ENCODE assay signal across 24 cellular contexts in the genomic region with DNA sequence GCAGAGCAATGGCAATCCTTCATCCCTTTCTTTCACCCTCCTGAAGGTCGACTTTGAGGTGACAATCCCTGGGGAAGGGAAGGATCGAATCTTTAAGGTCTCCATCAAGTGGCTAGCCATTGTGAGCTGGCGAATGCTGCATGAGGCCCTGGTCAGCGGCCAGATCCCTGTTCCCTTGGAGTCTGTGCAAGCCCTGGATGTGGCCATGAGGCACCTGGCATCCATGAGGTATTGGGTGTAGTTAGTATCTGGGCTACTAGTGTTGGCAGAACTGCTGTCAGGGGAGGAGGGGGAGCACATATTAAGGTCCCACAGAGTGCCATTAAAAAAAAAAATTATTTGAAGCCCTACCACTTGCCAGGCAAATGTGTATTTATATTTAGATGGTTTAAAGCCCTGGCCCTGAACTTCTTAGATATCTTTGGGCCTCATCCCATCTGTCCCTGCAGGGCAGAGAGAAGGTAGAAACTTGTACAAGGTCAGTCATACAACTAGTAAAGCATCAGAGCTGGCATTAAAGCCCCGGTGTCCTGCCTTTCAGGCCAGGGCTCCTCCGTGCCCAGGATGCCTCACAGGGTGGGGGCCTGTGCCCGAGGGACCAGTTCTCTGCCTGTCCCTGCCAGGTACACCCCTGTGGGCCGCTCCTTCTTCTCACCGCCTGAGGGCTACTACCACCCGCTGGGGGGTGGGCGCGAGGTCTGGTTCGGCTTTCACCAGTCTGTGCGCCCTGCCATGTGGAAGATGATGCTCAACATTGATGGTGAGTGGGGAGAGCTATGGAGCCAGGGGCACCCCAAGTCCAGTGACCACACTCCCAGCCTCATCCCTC. TPM values are rescaled to one million over a fixed set of nuclear protein-coding genes. Genes with fewer than 3 reads are reported as not detected.
DNase-seq lines count a peak whose midpoint lies in the region; ATAC-seq and TF ChIP-seq lines count a peak whose summit lies in the region.
"Had no signal": no experiment of that assay in that cellular context is flagged by ENCODE, and none has a peak within 500 bp of the region (broad histone marks: within the 10 kb centered on the region; RNA-seq: fewer than 3 reads in every experiment).

No MANE protein-coding gene starts in this region.

- peaks cover 33% of the 10 kb centered on the region for H3K36me3 Mint-ChIP-seq in activated CD4-positive, alpha-beta T cell treated with anti-CD3 and anti-CD28 coated beads, Interleukin-2, amount 10 ng/mL, durations not matched to agents 7 days and 5 days (ENCODE audit: low read depth)
- H3K36me3 Mint-ChIP-seq in naive B cell, result peaks cover 8 to 15% of the 10 kb centered on the region in 2 donors

- DNase-seq in activated CD4-positive, alpha-beta T cell treated with anti-CD3 and anti-CD28 coated beads, Interleukin-2, amount 10 ng/mL, durations not matched to agents 7 days and 5 days, result no peak
- no peak for DNase-seq in activated CD4-positive, alpha-beta T cell treated with anti-CD3 and anti-CD28 coated beads for 4 hours
- DNase-seq in adrenal gland, result peak; percentile 46 to 65 (median 61)
- no peak for DNase-seq in naive B cell
- no peak for DNase-seq in aorta
- DNase-seq in NCI-H526 treated with DMSO at 0.1 percent for 48 hours (lab: John Stamatoyannopoulos, UW), result no peak
- DNase-seq: activated CD4-positive, alpha-beta T cell treated with anti-CD3 and anti-CD28 coated beads for 36 hours; activated naive CD4-positive, alpha-beta T cell treated with anti-CD3 and anti-CD28 coated beads, Interleukin-2, amount 10 ng/mL, durations not matched to agents 7 days and 5 days; activated T-cell treated with anti-CD3 and anti-CD28 coated beads, Interleukin-2, amount 50 U/mL, for 72 hours; CD8-positive, alpha-beta memory T cell; kidney glomerular epithelial cell; mammary epithelial cell; NCI-H1694; small intestine; stimulated activated CD4-positive, alpha-beta T cell treated with anti-CD3 and anti-CD28 coated beads, Interleukin-2, amount 100 ng/mL, for 48 hours; stimulated activated naive CD4-positive, alpha-beta T cell treated with Interleukin-2 at 50 U/mL for 16 hours; T-helper 17 cell; thyroid gland had no signal

- ATAC-seq in naive B cell (ENCODE audit: low read depth in 2 of 2), result no peak
- peak; percentile 29 for ATAC-seq in aorta (ENCODE audit: low FRiP score)
- ATAC-seq in GM18498 (IDR thresholded peaks at IDR 0.05; ENCODE audit: unreplicated experiment), result no peak
- ATAC-seq in HG02840 (IDR thresholded peaks at IDR 0.05; ENCODE audit: low FRiP score, unreplicated experiment), result no peak
- ATAC-seq: activated CD4-positive, alpha-beta T cell treated with anti-CD3 and anti-CD28 coated beads for 36 hours; activated T-cell treated with anti-CD3 and anti-CD28 coated beads, Interleukin-2, amount 50 U/mL, for 72 hours had no signal

- H3K4me1 ChIP-seq in adrenal gland (replicated peaks in 1 of 2) (peaks cover 26% of the 10 kb centered on the region in 2 donors), aorta (ENCODE audit: control insufficient read depth in 1 of 2, insufficient read depth in 2 of 2, low read length in 2 of 2) (no peaks in the 10 kb centered on the region)
- H3K4me1 ChIP-seq: gastroesophageal sphincter, thyroid gland had no signal

- WGBS in adrenal gland, 4 donors, result 65 to 80% (median 71%) methylated on average over 8 to 14 of the region's 14 CpGs
- WGBS in aorta, 2 donors, result 94 to 95% methylated on average over 14 of the region's 14 CpGs

- POLR2A ChIA-PET in activated CD4-positive, alpha-beta T cell treated with anti-CD3 and anti-CD28 coated beads, Interleukin-2, amount 10 ng/mL, durations not matched to agents 7 days and 5 days (lab: Charles Lee), result interaction anchor here (0.7 kb wide), 1 partner anchor 33 kb away, joined by 9 read pairs; no protein-coding TSS in a partner anchor

- no peaks in the 10 kb centered on the region for H3K9me3 Mint-ChIP-seq in activated CD4-positive, alpha-beta T cell treated with anti-CD3 and anti-CD28 coated beads, Interleukin-2, amount 10 ng/mL, durations not matched to agents 7 days and 5 days
- H3K9me3 Mint-ChIP-seq in naive B cell, result no peaks in the 10 kb centered on the region
- H3K9me3 Mint-ChIP-seq: activated naive CD4-positive, alpha-beta T cell treated with anti-CD3 and anti-CD28 coated beads, Interleukin-2, amount 10 ng/mL, durations not matched to agents 7 days and 5 days; activated T-cell treated with anti-CD3 and anti-CD28 coated beads, Interleukin-2, amount 50 U/mL, for 72 hours; CD8-positive, alpha-beta memory T cell had no signal

- CTCF ChIA-PET in activated CD4-positive, alpha-beta T cell treated with anti-CD3 and anti-CD28 coated beads, Interleukin-2, amount 10 ng/mL, durations not matched to agents 7 days and 5 days (lab: Charles Lee), result interaction anchor here (0.6 to 1.7 kb wide), 2 partner anchors 10 to 133 kb away, joined by 3 to 5 read pairs; partner anchors contain the start of gene AGO1

- TF ChIP-seq CTCF in adrenal gland (IDR thresholded peaks at IDR 0.05), result no peak

- peak overlapping the region; percentile 9 for H3K27ac Mint-ChIP-seq in activated CD4-positive, alpha-beta T cell treated with anti-CD3 and anti-CD28 coated beads, Interleukin-2, amount 10 ng/mL, durations not matched to agents 7 days and 5 days
- peak overlapping the region; percentile 91 to 99 (median 96) for H3K27ac Mint-ChIP-seq in naive B cell
- H3K27ac Mint-ChIP-seq: activated CD4-positive, alpha-beta T cell treated with anti-CD3 and anti-CD28 coated beads for 36 hours; activated naive CD4-positive, alpha-beta T cell treated with anti-CD3 and anti-CD28 coated beads, Interleukin-2, amount 10 ng/mL, durations not matched to agents 7 days and 5 days; activated T-cell treated with anti-CD3 and anti-CD28 coated beads, Interleukin-2, amount 50 U/mL, for 72 hours had no signal

- H3K27ac ChIP-seq in adrenal gland (peak overlapping the region; percentile 35 to 92 (median 75)), aorta (ENCODE audit: low read depth in 1 of 2, low read length in 2 of 2) (no peak overlapping the region)
- H3K27ac ChIP-seq: 22Rv1, gastroesophageal sphincter, KMS-11, thyroid gland had no signal

- no peak for TF ChIP-seq POLR2A in adrenal gland (IDR thresholded peaks at IDR 0.05)

- H3K4me3 Mint-ChIP-seq in activated CD4-positive, alpha-beta T cell treated with anti-CD3 and anti-CD28 coated beads, Interleukin-2, amount 10 ng/mL, durations not matched to agents 7 days and 5 days, result no peak overlapping the region
- H3K4me3 Mint-ChIP-seq in naive B cell, result no peak overlapping the region
- H3K4me3 Mint-ChIP-seq: activated CD4-positive, alpha-beta T cell treated with anti-CD3 and anti-CD28 coated beads for 36 hours; activated naive CD4-positive, alpha-beta T cell treated with anti-CD3 and anti-CD28 coated beads, Interleukin-2, amount 10 ng/mL, durations not matched to agents 7 days and 5 days; activated T-cell treated with anti-CD3 and anti-CD28 coated beads, Interleukin-2, amount 50 U/mL, for 72 hours; CD8-positive, alpha-beta memory T cell had no signal

- no peaks in the 10 kb centered on the region for H3K27me3 Mint-ChIP-seq in activated CD4-positive, alpha-beta T cell treated with anti-CD3 and anti-CD28 coated beads, Interleukin-2, amount 10 ng/mL, durations not matched to agents 7 days and 5 days
- H3K27me3 Mint-ChIP-seq in naive B cell, result no peaks in the 10 kb centered on the region
- H3K27me3 Mint-ChIP-seq: activated CD4-positive, alpha-beta T cell treated with anti-CD3 and anti-CD28 coated beads for 36 hours; activated naive CD4-positive, alpha-beta T cell treated with anti-CD3 and anti-CD28 coated beads, Interleukin-2, amount 10 ng/mL, durations not matched to agents 7 days and 5 days; T-helper 17 cell had no signal

- no peaks in the 10 kb centered on the region for H3K27me3 ChIP-seq in adrenal gland
- no peaks in the 10 kb centered on the region for H3K27me3 ChIP-seq in aorta (ENCODE audit: control insufficient read depth in 1 of 2, insufficient read depth in 2 of 2, low read length in 1 of 2)
- H3K27me3 ChIP-seq: gastroesophageal sphincter, thyroid gland had no signal

- H3K36me3 ChIP-seq in adrenal gland (replicated peaks in 1 of 2) (peaks cover 0 to 69% of the 10 kb centered on the region in 2 donors), aorta (ENCODE audit: control insufficient read depth in 1 of 2, insufficient read depth in 2 of 2, low read length in 1 of 2) (peaks cover 4 to 6% of the 10 kb centered on the region in 2 donors)

- H3K4me3 ChIP-seq in adrenal gland (no peak overlapping the region), aorta (ENCODE audit: low read length in 2 of 2) (no peak overlapping the region)
- H3K4me3 ChIP-seq: coronary artery, gastroesophageal sphincter, thyroid gland had no signal

- intact Hi-C loops in adrenal gland (cut with DNase I), result no loop called here
- intact Hi-C loops in aorta (cut with DNase I), result no loop called here

- no peaks in the 10 kb centered on the region for H3K9me3 ChIP-seq in adrenal gland (replicated peaks in 1 of 3)
- no peaks in the 10 kb centered on the region for H3K9me3 ChIP-seq in aorta (ENCODE audit: control insufficient read depth, low read length)
- H3K9me3 ChIP-seq: gastroesophageal sphincter, thyroid gland had no signal

- H3K4me1 Mint-ChIP-seq in activated CD4-positive, alpha-beta T cell treated with anti-CD3 and anti-CD28 coated beads, Interleukin-2, amount 10 ng/mL, durations not matched to agents 7 days and 5 days, result peaks cover 6% of the 10 kb centered on the region
- H3K4me1 Mint-ChIP-seq in naive B cell, result peaks cover 21 to 49% (median 34%) of the 10 kb centered on the region in 3 donors
- H3K4me1 Mint-ChIP-seq: activated CD4-positive, alpha-beta T cell treated with anti-CD3 and anti-CD28 coated beads for 36 hours; activated naive CD4-positive, alpha-beta T cell treated with anti-CD3 and anti-CD28 coated beads, Interleukin-2, amount 10 ng/mL, durations not matched to agents 7 days and 5 days had no signal

RNA-seq across cellular contexts. Expression of gene AGO1, which starts 10.3 kb away (rescaled TPM):
- 10 to 100 TPM; 22.3 to 22.4 TPM for total RNA-seq in activated CD4-positive, alpha-beta T cell treated with anti-CD3 and anti-CD28 coated beads, Interleukin-2, amount 10 ng/mL, durations not matched to agents 7 days and 5 days
- total RNA-seq in adrenal gland, result 10 to 100 TPM; 31.7 to 51.1 (median 34.3) TPM
- polyA plus RNA-seq in adrenal gland, result 10 to 100 TPM in 1 of 3 donors, 1 to 10 TPM in 2; 4.5 to 20.8 (median 7.5) TPM
- 10 to 100 TPM in 5 of 6 donors, 1 to 10 TPM in 1; 3.1 to 12.6 (median 11.8) TPM for polyA plus RNA-seq in naive B cell (ENCODE audit: low read depth in 6 of 6)
- 10 to 100 TPM; 27.7 to 33.9 TPM for total RNA-seq in aorta
- 1 to 10 TPM; 4.3 to 4.4 TPM for polyA plus RNA-seq in aorta

RNA-seq across cellular contexts. Expression of gene AGO3, which starts 37.6 kb away (rescaled TPM):
- total RNA-seq in activated CD4-positive, alpha-beta T cell treated with anti-CD3 and anti-CD28 coated beads, Interleukin-2, amount 10 ng/mL, durations not matched to agents 7 days and 5 days, result 10 to 100 TPM; 28.7 to 29.4 TPM
- total RNA-seq in adrenal gland, result 10 to 100 TPM in 7 of 8 donors, 1 to 10 TPM in 1; 8.3 to 32.2 (median 23.4) TPM
- polyA plus RNA-seq in adrenal gland, result 10 to 100 TPM in 1 of 3 donors, 1 to 10 TPM in 2; 3.7 to 16.7 (median 6.0) TPM
- 10 to 100 TPM in 3 of 6 donors, 1 to 10 TPM in 3; 5.3 to 19.1 (median 9.9) TPM for polyA plus RNA-seq in naive B cell (ENCODE audit: low read depth in 6 of 6)
- total RNA-seq in aorta, result 10 to 100 TPM; 48.1 to 50.4 TPM
- polyA plus RNA-seq in aorta, result 1 to 10 TPM; 1.1 to 4.2 TPM

Comparison
In these comparisons a context has a peak if more than half of its experiments do, and no peak if none do; other contexts are left out.
1. DNase-seq: peak in adrenal gland (7 of 7); none in activated CD4-positive, alpha-beta T cell treated with anti-CD3 and anti-CD28 coated beads, Interleukin-2, amount 10 ng/mL, durations not matched to agents 7 days and 5 days (single experiment), activated CD4-positive, alpha-beta T cell treated with anti-CD3 and anti-CD28 coated beads for 4 hours (0 of 2), naive B cell (single experiment), aorta (0 of 2) and NCI-H526 treated with DMSO at 0.1 percent for 48 hours (single experiment).
2. H3K27ac ChIP-seq: peak in adrenal gland (5 of 5); none in aorta (0 of 2).